Comparison of ENCODE assay signal across 8 cellular contexts in the genomic region with DNA sequence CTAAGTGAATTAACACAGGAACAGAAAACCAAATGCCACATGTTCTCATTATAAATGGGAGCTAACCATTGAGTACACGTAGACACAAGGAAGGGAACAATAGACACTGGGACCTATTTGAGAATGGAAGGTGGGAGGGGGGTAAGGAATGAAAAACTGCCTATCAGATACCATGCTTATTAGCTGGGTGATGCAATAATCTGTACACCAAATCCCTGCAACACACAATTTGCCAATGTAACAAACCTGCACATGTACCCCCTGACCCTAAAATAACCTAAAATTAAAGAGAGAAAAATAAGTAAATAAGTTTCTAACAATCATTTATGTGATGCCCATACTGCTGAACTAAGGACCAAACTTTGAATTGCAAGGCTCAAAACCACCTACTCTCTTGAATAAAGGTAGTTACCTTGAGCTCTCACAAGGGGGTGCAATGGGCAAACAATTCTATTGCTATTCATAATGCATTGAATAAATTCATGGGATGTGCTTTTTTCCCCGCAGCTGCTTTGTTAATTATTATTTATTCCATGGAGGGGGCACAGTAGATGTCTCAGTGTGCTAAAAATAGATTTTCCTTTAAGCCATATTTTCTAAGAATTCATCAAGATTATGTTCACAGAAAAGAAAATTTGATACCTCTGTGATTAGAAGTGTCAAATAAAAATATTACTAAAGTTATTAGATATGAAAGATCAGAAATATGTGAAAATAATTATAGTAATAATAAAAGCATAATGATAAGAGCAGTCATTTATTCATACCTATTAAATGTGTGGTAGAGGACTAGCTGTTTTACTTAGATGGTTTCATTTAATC.
DNase-seq lines count a peak whose midpoint lies in the region; ATAC-seq and TF ChIP-seq lines count a peak whose summit lies in the region.

No MANE protein-coding gene starts in this region.

- no peaks in the 10 kb centered on the region for H3K4me1 Mint-ChIP-seq in HFFc6 (ENCODE audit: low read depth)
- no peaks in the 10 kb centered on the region for H3K4me1 Mint-ChIP-seq in activated CD8-positive, alpha-beta T cell treated with anti-CD3 and anti-CD28 coated beads for 36 hours (ENCODE audit: low read depth)

- peak; percentile 85 for TF ChIP-seq CTCF in HFFc6 (IDR thresholded peaks at IDR 0.05)
- TF ChIP-seq CTCF in activated CD8-positive, alpha-beta T cell treated with anti-CD3 and anti-CD28 coated beads for 36 hours (IDR thresholded peaks at IDR 0.05): peak; percentile 59

- intact Hi-C loops in activated CD8-positive, alpha-beta T cell treated with anti-CD3 and anti-CD28 coated beads for 36 hours (cut with micrococcal nuclease): loop anchor here (10.0 kb wide), 1 partner anchor 241 kb away; no protein-coding TSS in a partner anchor
- intact Hi-C loops in left cardiac atrium (cut with DNase I): loop anchor here (1.0 to 10.0 kb wide), 7 partner anchors 78 to 638 kb away; no protein-coding TSS in a partner anchor
- intact Hi-C loops in posterior vena cava (cut with DNase I): loop anchor here in 1 of 2 donors (10.0 kb wide), 1 partner anchor 241 kb away; no protein-coding TSS in a partner anchor

- no peak overlapping the region for H3K27ac Mint-ChIP-seq in HFFc6
- no peak overlapping the region for H3K27ac Mint-ChIP-seq in activated CD8-positive, alpha-beta T cell treated with anti-CD3 and anti-CD28 coated beads for 36 hours

- ATAC-seq in activated CD8-positive, alpha-beta T cell treated with anti-CD3 and anti-CD28 coated beads for 36 hours: no peak
- peak; percentile 65 to 71 for ATAC-seq in left cardiac atrium

- DNase-seq in NCI-H187 (lab: John Stamatoyannopoulos, UW) (peak; percentile 1 to 5), NCI-H187 treated with DMSO at 0.1 percent for 48 hours (lab: John Stamatoyannopoulos, UW) (no peak), HFFc6 (peak; percentile 65), NCI-H2171 treated with DMSO at 0.1 percent for 48 hours (lab: John Stamatoyannopoulos, UW) (peak; percentile 68), left cardiac atrium (no peak), smooth muscle cell of the brain vasculature (ENCODE audit: low read depth, low spot score) (peak; percentile 44), posterior vena cava (ENCODE audit: low spot score) (no peak)
- DNase-seq in activated CD8-positive, alpha-beta T cell treated with anti-CD3 and anti-CD28 coated beads for 36 hours: peak; percentile 28

- H3K27me3 Mint-ChIP-seq in HFFc6 (ENCODE audit: insufficient read depth): peaks cover 8% of the 10 kb centered on the region
- peaks cover 3% of the 10 kb centered on the region for H3K27me3 Mint-ChIP-seq in activated CD8-positive, alpha-beta T cell treated with anti-CD3 and anti-CD28 coated beads for 36 hours

- H3K4me3 Mint-ChIP-seq in HFFc6: no peak overlapping the region
- no peak overlapping the region for H3K4me3 Mint-ChIP-seq in activated CD8-positive, alpha-beta T cell treated with anti-CD3 and anti-CD28 coated beads for 36 hours

- POLR2A ChIA-PET in activated CD8-positive, alpha-beta T cell treated with anti-CD3 and anti-CD28 coated beads for 36 hours (lab: Charles Lee): no interaction called here

- H3K9me3 Mint-ChIP-seq in HFFc6: no peaks in the 10 kb centered on the region
- H3K9me3 Mint-ChIP-seq in activated CD8-positive, alpha-beta T cell treated with anti-CD3 and anti-CD28 coated beads for 36 hours: no peaks in the 10 kb centered on the region

- no peaks in the 10 kb centered on the region for H3K36me3 Mint-ChIP-seq in HFFc6 (ENCODE audit: low read depth)
- H3K36me3 Mint-ChIP-seq in activated CD8-positive, alpha-beta T cell treated with anti-CD3 and anti-CD28 coated beads for 36 hours (ENCODE audit: low read depth): no peaks in the 10 kb centered on the region

- CTCF ChIA-PET in activated CD8-positive, alpha-beta T cell treated with anti-CD3 and anti-CD28 coated beads for 36 hours (lab: Charles Lee): interaction anchor here (1.0 to 3.2 kb wide), 5 partner anchors 9 to 577 kb away, joined by 3 to 26 read pairs (median 3); no protein-coding TSS in a partner anchor

Comparison
In these comparisons a context has a peak if more than half of its experiments do, and no peak if none do; other contexts are left out.
1. DNase-seq: peak in NCI-H187 (2 of 2), HFFc6 (single experiment), NCI-H2171 treated with DMSO at 0.1 percent for 48 hours (single experiment), activated CD8-positive, alpha-beta T cell treated with anti-CD3 and anti-CD28 coated beads for 36 hours (single experiment) and smooth muscle cell of the brain vasculature (single experiment); none in NCI-H187 treated with DMSO at 0.1 percent for 48 hours (single experiment), left cardiac atrium (single experiment) and posterior vena cava (single experiment).